8 cellular contexts compared by ENCODE assay signal in genomic region chr16:370443-370842, GRCh38. TPM values are rescaled to one million over a fixed set of nuclear protein-coding genes. Genes with fewer than 3 reads are reported as not detected.
DNase-seq lines count a peak whose midpoint lies in the region; ATAC-seq, FAIRE-seq and TF ChIP-seq lines count a peak whose summit lies in the region.

Gene MRPL28, minus strand, starts transcription at chr16:370538. Its CDS starts 320 bp downstream, at chr16:370218.

- peaks cover 23% of the 10 kb centered on the region for H3K36me3 Mint-ChIP-seq in WTC11

- peaks cover 20% of the 10 kb centered on the region for H3K36me3 ChIP-seq in A673 (ENCODE audit: insufficient read depth, low read length, poor library complexity, severe bottlenecking)
- peaks cover 11% of the 10 kb centered on the region for H3K36me3 ChIP-seq in bronchial epithelial cell (ENCODE audit: control insufficient read depth, insufficient read depth, low read length)
- H3K36me3 ChIP-seq in smooth muscle cell (ENCODE audit: low read depth): no peaks in the 10 kb centered on the region

- DNase-seq in A673 (ENCODE audit: low spot score) (peak; percentile 97), NCI-H345 (lab: John Stamatoyannopoulos, UW) (peak; percentile 95), WTC11 (ENCODE audit: low spot score) (peak; percentile 96), bronchial epithelial cell (ENCODE audit: low read depth) (peak; percentile 84), iPS-NIHi7 (ENCODE audit: extremely low spot score) (peak; percentile 93), smooth muscle cell (lab: John Stamatoyannopoulos, UW; ENCODE audit: unreplicated experiment) (peak; percentile 68)

- no peak for FAIRE-seq in bronchial epithelial cell (lab: Jason Lieb, UNC)

- peak within 1 kb of the TSS; percentile 96 for H3K27ac Mint-ChIP-seq in WTC11

- TF ChIP-seq CTCF in A673 (conservative IDR thresholded peaks at IDR 0.05; ENCODE audit: low read depth, low read length) (no peak), WTC11 (IDR thresholded peaks at IDR 0.05) (no peak), bronchial epithelial cell (IDR thresholded peaks at IDR 0.05; ENCODE audit: insufficient read depth, low read length, severe bottlenecking) (no peak), smooth muscle cell (IDR thresholded peaks at IDR 0.05; ENCODE audit: borderline replicate concordance, insufficient read depth, poor library complexity, severe bottlenecking) (no peak)

- H3K4me3 Mint-ChIP-seq in WTC11: peak within 1 kb of the TSS; percentile 78

- H3K79me2 ChIP-seq in smooth muscle cell (ENCODE audit: low read depth): peaks cover 2% of the 10 kb centered on the region

- H3K4me2 ChIP-seq in smooth muscle cell: peak within 1 kb of the TSS; percentile 89

- POLR2A ChIA-PET in A673 (lab: Charles Lee; ENCODE audit: low non-redundant PET): no interaction called here
- POLR2A ChIA-PET in WTC11 (lab: Charles Lee): interaction anchor here (0.7 to 1.6 kb wide), 6 partner anchors 8 to 320 kb away, joined by 3 to 4 read pairs (median 3); partner anchors contain the start of gene WDR24

- H3K4me1 ChIP-seq in A673 (ENCODE audit: insufficient read depth, low read length, poor library complexity, severe bottlenecking) (no peaks in the 10 kb centered on the region), smooth muscle cell (ENCODE audit: low read depth) (peaks cover 8% of the 10 kb centered on the region)

- 2% methylated on average over 21 of the region's 30 CpGs for WGBS in smooth muscle cell (ENCODE audit: low lambda C conversion rate)

- H3K4me3 ChIP-seq in A673 (ENCODE audit: low read depth, low read length, poor library complexity, severe bottlenecking) (peak within 1 kb of the TSS; percentile 49), bronchial epithelial cell (ENCODE audit: low read depth, low read length) (peak within 1 kb of the TSS; percentile 40), smooth muscle cell (peak within 1 kb of the TSS; percentile 52)

- CTCF ChIA-PET in A673 (lab: Charles Lee) (interaction anchor here (1.0 kb wide), 1 partner anchor 17 kb away, joined by 5 read pairs; no protein-coding TSS in a partner anchor), WTC11 (lab: Charles Lee) (interaction anchor here (0.5 to 3.4 kb wide), 12 partner anchors 8 to 278 kb away, joined by 3 to 30 read pairs (median 4); partner anchors contain the start of genes AXIN1 and RAB11FIP3)

- peak within 1 kb of the TSS; percentile 50 for H3K27ac ChIP-seq in A673 (ENCODE audit: low read depth, low read length, poor library complexity, severe bottlenecking)
- peak within 1 kb of the TSS; percentile 17 for H3K27ac ChIP-seq in smooth muscle cell (ENCODE audit: low read depth)

- H3K9me3 ChIP-seq in A673 (ENCODE audit: low read depth, low read length, poor library complexity, severe bottlenecking): no peaks in the 10 kb centered on the region
- no peaks in the 10 kb centered on the region for H3K9me3 ChIP-seq in smooth muscle cell (replicated peaks; ENCODE audit: low read depth)

- no peaks in the 10 kb centered on the region for H3F3A ChIP-seq in smooth muscle cell (ENCODE audit: low read depth)

- no peaks in the 10 kb centered on the region for H3K9me3 Mint-ChIP-seq in WTC11

- ATAC-seq in GM18870 (IDR thresholded peaks at IDR 0.05; ENCODE audit: unreplicated experiment): peak; percentile 63
- peak; percentile 79 for ATAC-seq in HG03159 (IDR thresholded peaks at IDR 0.05; ENCODE audit: unreplicated experiment)
- ATAC-seq in WTC11: peak; percentile 90

- H3K9ac ChIP-seq in smooth muscle cell (ENCODE audit: low read depth): no peak within 1 kb of the TSS

- H4K20me1 ChIP-seq in smooth muscle cell (ENCODE audit: low read depth): no peaks in the 10 kb centered on the region

- no TSS peak for BruUV-seq in A673 (replicated peaks; lab: Mats Ljungman, UMichigan)

- H3K27me3 Mint-ChIP-seq in WTC11 (ENCODE audit: low read depth): no peaks in the 10 kb centered on the region

- no peaks in the 10 kb centered on the region for H3K27me3 ChIP-seq in A673 (replicated peaks; ENCODE audit: insufficient read depth, low read depth, low read length, poor library complexity)
- H3K27me3 ChIP-seq in bronchial epithelial cell (ENCODE audit: control insufficient read depth, insufficient read depth, low read length): no peaks in the 10 kb centered on the region
- no peaks in the 10 kb centered on the region for H3K27me3 ChIP-seq in smooth muscle cell (ENCODE audit: low read depth)

- H2AFZ ChIP-seq in smooth muscle cell (ENCODE audit: low read depth): peak within 1 kb of the TSS; percentile 23

- intact Hi-C loops in A673 (cut with micrococcal nuclease; ENCODE audit: unreplicated experiment): no loop called here

- peaks cover 11% of the 10 kb centered on the region for H3K4me1 Mint-ChIP-seq in WTC11

TF ChIP-seq in WTC11, 78 proteins besides CTCF, POLR2A, EP300 and RAD21:
- no peak for TF ChIP-seq CREM (CRISPR knock-in tag; IDR thresholded peaks at IDR 0.05)
- TF ChIP-seq USF2 (CRISPR knock-in tag; IDR thresholded peaks at IDR 0.05): no peak
- TF ChIP-seq AR (CRISPR knock-in tag; IDR thresholded peaks at IDR 0.05): 0 out of 2 replicates have a peak, but pooled peaks have one; percentile 21
- 0 out of 2 replicates have a peak, but pooled peaks have one; percentile 46 for TF ChIP-seq HMGXB4 (CRISPR knock-in tag; IDR thresholded peaks at IDR 0.05)
- 0 out of 2 replicates have a peak, but pooled peaks have one; percentile 29 for TF ChIP-seq PRRX2 (CRISPR knock-in tag; IDR thresholded peaks at IDR 0.05)
- peak; percentile 95 for TF ChIP-seq NFYB (CRISPR knock-in tag; conservative IDR thresholded peaks at IDR 0.05; ENCODE audit: low read depth)
- TF ChIP-seq E2F5 (CRISPR knock-in tag; IDR thresholded peaks at IDR 0.05): 0 out of 2 replicates have a peak, but pooled peaks have one; percentile 47
- TF ChIP-seq SP1 (CRISPR knock-in tag; conservative IDR thresholded peaks at IDR 0.05): peak; percentile 89
- TF ChIP-seq TCF7 (CRISPR knock-in tag; IDR thresholded peaks at IDR 0.05; ENCODE audit: low read depth): no peak
- no peak for TF ChIP-seq CREB1 (CRISPR knock-in tag; IDR thresholded peaks at IDR 0.05)
- peak; percentile 83 for TF ChIP-seq ZMAT4 (CRISPR knock-in tag; IDR thresholded peaks at IDR 0.05)

RNA-seq across cellular contexts. Expression of gene MRPL28, which starts in this region (rescaled TPM):
- 150 and 157 TPM in 2 replicates for total RNA-seq in A673 (2021)
- total RNA-seq in WTC11 (2021): 119 to 144 TPM (median 140 TPM) in 3 replicates
- 104 and 113 TPM in 2 replicates for total RNA-seq in bronchial epithelial cell
- 80.8 and 84.6 TPM in 2 replicates for total RNA-seq in smooth muscle cell
- 155 and 160 TPM in 2 replicates for polyA plus RNA-seq in smooth muscle cell

Comparison
In these comparisons a context has a peak if more than half of its experiments do, and no peak if none do; other contexts are left out.
1. Peak in every context shown above with its lines: DNase-seq, ATAC-seq, H3K4me3 ChIP-seq and H3K27ac ChIP-seq.